In the genomic region with DNA sequence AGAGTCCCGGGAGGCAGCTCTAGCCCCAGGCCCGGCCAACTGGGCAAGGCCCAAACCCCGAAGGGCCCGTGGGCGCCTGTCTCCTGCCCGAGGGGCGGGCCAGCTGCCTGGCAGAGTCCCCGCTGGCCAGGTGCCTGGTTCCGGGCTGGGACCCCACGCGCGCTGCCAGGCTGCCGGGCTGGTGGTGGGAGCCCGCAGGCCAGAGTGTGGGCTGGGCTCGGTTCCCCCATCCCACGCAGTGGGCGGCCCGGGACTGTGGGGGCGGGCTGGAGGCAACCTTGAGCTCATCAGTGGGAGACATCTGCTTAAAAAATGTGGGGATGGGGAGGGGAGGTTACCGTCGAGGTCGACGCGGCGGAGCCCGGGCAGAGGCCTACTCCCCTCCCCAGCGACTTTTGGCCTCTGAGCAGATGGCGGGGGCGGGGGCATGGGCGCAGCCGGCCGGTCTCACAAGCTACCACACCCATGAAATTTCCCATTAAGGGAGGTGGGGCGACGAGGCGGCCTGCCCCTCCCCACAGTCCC, we compare ENCODE assay signal across 11 cellular contexts.
DNase-seq lines count a peak whose midpoint lies in the region; ATAC-seq, FAIRE-seq and TF ChIP-seq lines count a peak whose summit lies in the region.
"Had no signal": no experiment of that assay in that cellular context is flagged by ENCODE, and none has a peak within 500 bp of the region (broad histone marks: within the 10 kb centered on the region; RNA-seq: fewer than 3 reads in every experiment).

No MANE protein-coding gene starts in this region.

- H3K36me3 Mint-ChIP-seq in T-cell, result no peaks in the 10 kb centered on the region

- H3K27ac ChIP-seq in colonic mucosa (peak overlapping the region; percentile 77), HepG2 (ENCODE audit: extremely low read length, insufficient read depth, low read length) (no peak overlapping the region), subcutaneous abdominal adipose tissue (ENCODE audit: low read depth, low read length) (peak overlapping the region; percentile 54)

- intact Hi-C loops in colonic mucosa (cut with DNase I), result no loop called here
- intact Hi-C loops in HepG2 (cut with micrococcal nuclease; ENCODE audit: unreplicated experiment), result no loop called here

- POLR2A ChIA-PET in HepG2 (lab: Yijun Ruan, JAX) (interaction anchor here (1.2 to 1.6 kb wide), 2 partner anchors 14 to 121 kb away, joined by 4 to 5 read pairs; no protein-coding TSS in a partner anchor), T-cell (lab: Charles Lee) (no interaction called here)

- H3K9me3 ChIP-seq in colonic mucosa (no peaks in the 10 kb centered on the region), HepG2 (ENCODE audit: low read length) (no peaks in the 10 kb centered on the region), subcutaneous abdominal adipose tissue (ENCODE audit: control insufficient read depth in 5 of 5, low read length in 5 of 5) (no peaks in the 10 kb centered on the region)

- CTCF ChIA-PET in HepG2 (lab: Yijun Ruan, JAX; ENCODE audit: low intra/inter-chr PET ratio, low total read pairs), result no interaction called here
- CTCF ChIA-PET in T-cell (lab: Charles Lee), result no interaction called here

- peaks cover 19% of the 10 kb centered on the region for H3K4me1 ChIP-seq in colonic mucosa
- peaks cover 49% of the 10 kb centered on the region for H3K4me1 ChIP-seq in HepG2 (ENCODE audit: insufficient read depth, low read length)
- peaks cover 3 to 29% (median 25%) of the 10 kb centered on the region in 5 donors for H3K4me1 ChIP-seq in subcutaneous abdominal adipose tissue (ENCODE audit: control insufficient read depth in 5 of 5, insufficient read depth in 5 of 5, low read length in 5 of 5)

- no peaks in the 10 kb centered on the region for H3K27me3 ChIP-seq in colonic mucosa
- peaks cover 10 to 32% of the 10 kb centered on the region in 2 experiments; a peak in 4 of 5 replicates for H3K27me3 ChIP-seq in HepG2 (ENCODE audit: control insufficient read depth in 1 of 2, insufficient read depth in 2 of 2, low read length in 2 of 2)
- H3K27me3 ChIP-seq in subcutaneous abdominal adipose tissue (ENCODE audit: control insufficient read depth in 5 of 5, insufficient read depth in 4 of 5, low read length in 5 of 5), result no peaks in the 10 kb centered on the region

- TF ChIP-seq EP300 in HepG2 (IDR thresholded peaks at IDR 0.05; ENCODE audit: low read depth in 2 of 2, low read length in 2 of 2) (no peak), HepG2 (CRISPR knock-in tag; IDR thresholded peaks at IDR 0.05; ENCODE audit: borderline replicate concordance) (no peak)

- H4K20me1 ChIP-seq in HepG2 (ENCODE audit: insufficient read depth, low read length), result peaks cover 10% of the 10 kb centered on the region; the same call in 1 of the 2 replicates

- peak overlapping the region; percentile 30 for H3K4me2 ChIP-seq in HepG2 (ENCODE audit: low read depth, low read length)

- H3K79me2 ChIP-seq in HepG2 (ENCODE audit: insufficient read depth, low read length), result no peaks in the 10 kb centered on the region

- no peaks in the 10 kb centered on the region for H3K9me3 Mint-ChIP-seq in T-cell
- H3K9me3 Mint-ChIP-seq: activated CD4-positive, alpha-beta T cell treated with anti-CD3 and anti-CD28 coated beads, Interleukin-2, amount 10 ng/mL, durations not matched to agents 7 days and 5 days had no signal

- no peak overlapping the region for H3K4me3 Mint-ChIP-seq in T-cell
- H3K4me3 Mint-ChIP-seq: activated CD4-positive, alpha-beta T cell treated with anti-CD3 and anti-CD28 coated beads, Interleukin-2, amount 10 ng/mL, durations not matched to agents 7 days and 5 days had no signal

- WGBS in HepG2 (ENCODE audit: low lambda C conversion rate), result 13% methylated on average over 19 of the region's 35 CpGs

- BruUV-seq in HepG2 (replicated peaks; lab: Mats Ljungman, UMichigan), result no TSS peak

- no peak overlapping the region for H3K27ac Mint-ChIP-seq in T-cell
- H3K27ac Mint-ChIP-seq: activated CD4-positive, alpha-beta T cell treated with anti-CD3 and anti-CD28 coated beads, Interleukin-2, amount 10 ng/mL, durations not matched to agents 7 days and 5 days had no signal

- ATAC-seq in HepG2 (peak; percentile 16), T-cell (replicated peaks in 1 of 4) (no peak), HG03045 (IDR thresholded peaks at IDR 0.05; ENCODE audit: unreplicated experiment) (no peak)

- TF ChIP-seq CTCF in colonic mucosa (IDR thresholded peaks at IDR 0.05) (no peak), HepG2 (CRISPR knock-in tag; IDR thresholded peaks at IDR 0.05) (no peak), GM10266 (IDR thresholded peaks at IDR 0.05; ENCODE audit: control insufficient read depth, insufficient read depth, low read depth, missing control alignments) (no peak)

- no peak overlapping the region for H2AFZ ChIP-seq in HepG2 (ENCODE audit: low read length)

- DNase-seq in HuH-7.5 (ENCODE audit: low spot score), result peak; percentile 76
- DNase-seq in colonic mucosa, result peak; percentile 92
- no peak for DNase-seq in HepG2 (ENCODE audit: low spot score)
- no peak for DNase-seq in T-cell
- no peak for DNase-seq in GM19239 (ENCODE audit: insufficient read length, low spot score)
- no peak for DNase-seq in GM10266 (ENCODE audit: extremely low spot score)
- DNase-seq: activated CD4-positive, alpha-beta T cell treated with anti-CD3 and anti-CD28 coated beads, Interleukin-2, amount 10 ng/mL, durations not matched to agents 7 days and 5 days; GDM1 had no signal

- FAIRE-seq in HepG2 (lab: Jason Lieb, UNC), result no peak
- no peak for FAIRE-seq in GM19239 (lab: Jason Lieb, UNC)
- FAIRE-seq: bronchial epithelial cell had no signal

- H3K4me3 ChIP-seq in colonic mucosa (no peak overlapping the region), HepG2 (replicated peaks in 1 of 3; ENCODE audit: insufficient read depth in 1 of 3, low read depth in 2 of 3, low read length in 3 of 3) (peak overlapping the region in 1 of 3 experiments; percentile 33; a peak in 1 of 6 replicates), subcutaneous abdominal adipose tissue (ENCODE audit: low read depth in 1 of 5, low read length in 5 of 5) (peak overlapping the region in 1 of 5 donors; percentile 24)

- no peaks in the 10 kb centered on the region for H3K27me3 Mint-ChIP-seq in T-cell
- H3K27me3 Mint-ChIP-seq: activated CD4-positive, alpha-beta T cell treated with anti-CD3 and anti-CD28 coated beads, Interleukin-2, amount 10 ng/mL, durations not matched to agents 7 days and 5 days had no signal

- no peaks in the 10 kb centered on the region for H3K4me1 Mint-ChIP-seq in T-cell
- H3K4me1 Mint-ChIP-seq: activated CD4-positive, alpha-beta T cell treated with anti-CD3 and anti-CD28 coated beads, Interleukin-2, amount 10 ng/mL, durations not matched to agents 7 days and 5 days had no signal

- TF ChIP-seq POLR2A in HepG2 (IDR thresholded peaks at IDR 0.05; ENCODE audit: insufficient read depth in 1 of 2, low read depth in 2 of 2, low read length in 2 of 2), result no peak

- in situ Hi-C loops in HepG2 (cut with HindIII; ENCODE audit: extremely low pct_ligation_motif_present, low pct_unique_long_range_greater_than_20kb), result no loop called here

- H3K36me3 ChIP-seq in colonic mucosa, result no peaks in the 10 kb centered on the region
- no peaks in the 10 kb centered on the region for H3K36me3 ChIP-seq in HepG2 (replicated peaks in 1 of 2; ENCODE audit: control insufficient read depth in 1 of 2, insufficient read depth in 2 of 2, low read length in 2 of 2)
- H3K36me3 ChIP-seq in subcutaneous abdominal adipose tissue (ENCODE audit: control insufficient read depth in 5 of 5, insufficient read depth in 5 of 5, low read length in 5 of 5), result peaks cover 0 to 12% (median 3%) of the 10 kb centered on the region in 5 donors

- no peak for TF ChIP-seq RAD21 in HepG2 (CRISPR knock-in tag; IDR thresholded peaks at IDR 0.05)

- H3K9ac ChIP-seq in colonic mucosa (ENCODE audit: low read depth in 2 of 2, low read length in 2 of 2), result peak overlapping the region; percentile 64 to 75
- H3K9ac ChIP-seq in HepG2 (ENCODE audit: insufficient read depth, low read depth, low read length), result no peak overlapping the region
- H3K9ac ChIP-seq in subcutaneous abdominal adipose tissue (ENCODE audit: low read length in 5 of 5), result peak overlapping the region in 3 of 5 donors; percentile 37 to 57 (median 54)

TF ChIP-seq in HepG2, 621 proteins besides CTCF, POLR2A, EP300 and RAD21 (continues in another document):
- 0 out of 2 replicates have a peak, but pooled peaks have one; percentile 30 for TF ChIP-seq BORCS8-MEF2B (CRISPR knock-in tag; IDR thresholded peaks at IDR 0.05)
- 0 out of 2 replicates have a peak, but pooled peaks have one; percentile 25 for TF ChIP-seq HDAC1 (CRISPR knock-in tag; IDR thresholded peaks at IDR 0.05)
- TF ChIP-seq LCORL (IDR thresholded peaks at IDR 0.05), result no peak
- TF ChIP-seq LCORL (CRISPR knock-in tag; IDR thresholded peaks at IDR 0.05), result peak; percentile 86
- TF ChIP-seq ZFX (CRISPR knock-in tag; IDR thresholded peaks at IDR 0.05; ENCODE audit: low read depth), result peak; percentile 39; the same call in 1 of the 2 replicates
- TF ChIP-seq, protein P1, sequence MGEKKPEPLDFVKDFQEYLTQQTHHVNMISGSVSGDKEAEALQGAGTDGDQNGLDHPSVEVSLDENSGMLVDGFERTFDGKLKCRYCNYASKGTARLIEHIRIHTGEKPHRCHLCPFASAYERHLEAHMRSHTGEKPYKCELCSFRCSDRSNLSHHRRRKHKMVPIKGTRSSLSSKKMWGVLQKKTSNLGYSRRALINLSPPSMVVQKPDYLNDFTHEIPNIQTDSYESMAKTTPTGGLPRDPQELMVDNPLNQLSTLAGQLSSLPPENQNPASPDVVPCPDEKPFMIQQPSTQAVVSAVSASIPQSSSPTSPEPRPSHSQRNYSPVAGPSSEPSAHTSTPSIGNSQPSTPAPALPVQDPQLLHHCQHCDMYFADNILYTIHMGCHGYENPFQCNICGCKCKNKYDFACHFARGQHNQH (CRISPR knock-in tag; IDR thresholded peaks at IDR 0.05), result no peak
- no peak for TF ChIP-seq RFX3 (CRISPR knock-in tag; IDR thresholded peaks at IDR 0.05)
- TF ChIP-seq, protein P2, sequence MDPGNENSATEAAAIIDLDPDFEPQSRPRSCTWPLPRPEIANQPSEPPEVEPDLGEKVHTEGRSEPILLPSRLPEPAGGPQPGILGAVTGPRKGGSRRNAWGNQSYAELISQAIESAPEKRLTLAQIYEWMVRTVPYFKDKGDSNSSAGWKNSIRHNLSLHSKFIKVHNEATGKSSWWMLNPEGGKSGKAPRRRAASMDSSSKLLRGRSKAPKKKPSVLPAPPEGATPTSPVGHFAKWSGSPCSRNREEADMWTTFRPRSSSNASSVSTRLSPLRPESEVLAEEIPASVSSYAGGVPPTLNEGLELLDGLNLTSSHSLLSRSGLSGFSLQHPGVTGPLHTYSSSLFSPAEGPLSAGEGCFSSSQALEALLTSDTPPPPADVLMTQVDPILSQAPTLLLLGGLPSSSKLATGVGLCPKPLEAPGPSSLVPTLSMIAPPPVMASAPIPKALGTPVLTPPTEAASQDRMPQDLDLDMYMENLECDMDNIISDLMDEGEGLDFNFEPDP (CRISPR knock-in tag; conservative IDR thresholded peaks at IDR 0.05), result 0 out of 2 replicates have a peak, but pooled peaks have one; percentile 69
- 0 out of 2 replicates have a peak, but pooled peaks have one; percentile 34 for TF ChIP-seq EZH2 (conservative IDR thresholded peaks at IDR 0.05; ENCODE audit: low read depth, low read length)
- 0 out of 2 replicates have a peak, but pooled peaks have one; percentile 16 for TF ChIP-seq WIZ (CRISPR knock-in tag; IDR thresholded peaks at IDR 0.05)

Comparison
In these comparisons a context has a peak if more than half of its experiments do, and no peak if none do; other contexts are left out.
1. DNase-seq: peak in HuH-7.5 (single experiment) and colonic mucosa (single experiment); none in HepG2 (single experiment), T-cell (0 of 34), GM19239 (single experiment) and GM10266 (single experiment).